In genomic region chr2:71071681-71072398, GRCh38 we compare ENCODE assay signal across 8 cellular contexts. TPM values are rescaled to one million over a fixed set of nuclear protein-coding genes. Genes with fewer than 3 reads are reported as not detected.
DNase-seq lines count a peak whose midpoint lies in the region; ATAC-seq and TF ChIP-seq lines count a peak whose summit lies in the region.

No MANE protein-coding gene starts in this region.

- H3K9me3 ChIP-seq in CD8-positive, alpha-beta T cell (ENCODE audit: low read length) = no peaks in the 10 kb centered on the region
- no peaks in the 10 kb centered on the region for H3K9me3 ChIP-seq in Karpas-422 (ENCODE audit: low read length)

- peaks cover 70% of the 10 kb centered on the region for H3K4me1 Mint-ChIP-seq in CD8-positive, alpha-beta T cell (ENCODE audit: low read depth)
- H3K4me1 Mint-ChIP-seq in activated CD8-positive, alpha-beta memory T cell treated with anti-CD3 and anti-CD28 coated beads, Interleukin-2, amount 10 ng/mL, durations not matched to agents 7 days and 5 days = peaks cover 47% of the 10 kb centered on the region

- peak overlapping the region; percentile 69 for H2AFZ ChIP-seq in Karpas-422 (ENCODE audit: low read length)

- peaks cover 48% of the 10 kb centered on the region for H3K4me1 ChIP-seq in CD8-positive, alpha-beta T cell (ENCODE audit: insufficient read depth, low read length)
- H3K4me1 ChIP-seq in Karpas-422 (ENCODE audit: low read length) = peaks cover 56% of the 10 kb centered on the region

- intact Hi-C loops in CD8-positive, alpha-beta T cell (cut with DNase I, micrococcal nuclease) = loop anchor here in 1 of 2 experiments (1.0 kb wide), 1 partner anchor 58 kb away; the partner anchor contains the start of genes MCEE and MPHOSPH10
- intact Hi-C loops in Right ventricle myocardium inferior (cut with DNase I) = no loop called here

- no peaks in the 10 kb centered on the region for H3K27me3 Mint-ChIP-seq in CD8-positive, alpha-beta T cell (ENCODE audit: low read depth)
- H3K27me3 Mint-ChIP-seq in activated CD8-positive, alpha-beta memory T cell treated with anti-CD3 and anti-CD28 coated beads, Interleukin-2, amount 10 ng/mL, durations not matched to agents 7 days and 5 days = no peaks in the 10 kb centered on the region

- peak; percentile 15 for ATAC-seq in CD8-positive, alpha-beta T cell
- ATAC-seq in GM21390 (IDR thresholded peaks at IDR 0.05; ENCODE audit: unreplicated experiment) = peak; percentile 45
- ATAC-seq in activated CD8-positive, alpha-beta memory T cell treated with anti-CD3 and anti-CD28 coated beads, Interleukin-2, amount 10 ng/mL, durations not matched to agents 7 days and 5 days = no peak
- ATAC-seq in Right ventricle myocardium inferior = no peak

- TF ChIP-seq CTCF in CD8-positive, alpha-beta T cell (IDR thresholded peaks at IDR 0.05) = no peak

- H3K36me3 Mint-ChIP-seq in CD8-positive, alpha-beta T cell = peaks cover 59% of the 10 kb centered on the region
- H3K36me3 Mint-ChIP-seq in activated CD8-positive, alpha-beta memory T cell treated with anti-CD3 and anti-CD28 coated beads, Interleukin-2, amount 10 ng/mL, durations not matched to agents 7 days and 5 days = peaks cover 15% of the 10 kb centered on the region

- DNase-seq in CD8-positive, alpha-beta T cell = peak in 6 of 7 experiments; percentile 25 to 64 (median 50)
- DNase-seq in Karpas-422 = peak; percentile 99
- peak; percentile 50 for DNase-seq in activated CD8-positive, alpha-beta memory T cell treated with anti-CD3 and anti-CD28 coated beads, Interleukin-2, amount 10 ng/mL, durations not matched to agents 7 days and 5 days
- DNase-seq in globus pallidus (ENCODE audit: low spot score) = peak; percentile 51
- DNase-seq in stimulated activated CD8-positive, alpha-beta memory T cell treated with anti-CD3 and anti-CD28 coated beads, Interleukin-2, amount 100 ng/mL, for 48 hours (ENCODE audit: low read depth in 2 of 2) = peak; percentile 30 to 32
- DNase-seq in NCI-H1417 (lab: John Stamatoyannopoulos, UW) = no peak
- DNase-seq in Right ventricle myocardium inferior (ENCODE audit: missing footprints) = no peak

- H3K79me2 ChIP-seq in Karpas-422 (ENCODE audit: low read length) = peaks cover 36% of the 10 kb centered on the region

- peak overlapping the region; percentile 45 for H3K27ac ChIP-seq in CD8-positive, alpha-beta T cell (ENCODE audit: low read depth, low read length)
- peak overlapping the region; percentile 85 for H3K27ac ChIP-seq in Karpas-422 (ENCODE audit: low read length)

- H3K36me3 ChIP-seq in CD8-positive, alpha-beta T cell (ENCODE audit: insufficient read depth, low read length) = peaks cover 20% of the 10 kb centered on the region
- H3K36me3 ChIP-seq in Karpas-422 (ENCODE audit: insufficient read depth, low read length) = 0 out of 2 replicates have a peak, but pooled peaks cover 4% of the 10 kb centered on the region

- H3K4me3 ChIP-seq in CD8-positive, alpha-beta T cell (ENCODE audit: low read depth, low read length) = peak overlapping the region; percentile 3
- peak overlapping the region; percentile 52 for H3K4me3 ChIP-seq in Karpas-422 (ENCODE audit: low read length)

- H3K9me3 Mint-ChIP-seq in CD8-positive, alpha-beta T cell = no peaks in the 10 kb centered on the region
- H3K9me3 Mint-ChIP-seq in activated CD8-positive, alpha-beta memory T cell treated with anti-CD3 and anti-CD28 coated beads, Interleukin-2, amount 10 ng/mL, durations not matched to agents 7 days and 5 days (ENCODE audit: low read depth) = no peaks in the 10 kb centered on the region

- CTCF ChIA-PET in CD8-positive, alpha-beta T cell (lab: Charles Lee) = interaction anchor here (0.7 to 2.8 kb wide), 5 partner anchors 9 to 228 kb away, joined by 3 to 12 read pairs (median 6); partner anchors contain the start of genes MCEE and MPHOSPH10
- CTCF ChIA-PET in activated CD8-positive, alpha-beta memory T cell treated with anti-CD3 and anti-CD28 coated beads, Interleukin-2, amount 10 ng/mL, durations not matched to agents 7 days and 5 days (lab: Charles Lee) = interaction anchor here (0.7 to 2.7 kb wide), 7 partner anchors 9 to 260 kb away, joined by 3 to 8 read pairs (median 4); partner anchors contain the start of genes MPHOSPH10 and ZNF638

- H3K9me2 ChIP-seq in Karpas-422 (replicated peaks; ENCODE audit: insufficient read depth, low read length) = no peaks in the 10 kb centered on the region

- H3K27me3 ChIP-seq in CD8-positive, alpha-beta T cell (ENCODE audit: insufficient read depth, low read length) = no peaks in the 10 kb centered on the region
- H3K27me3 ChIP-seq in Karpas-422 (ENCODE audit: low read length) = no peaks in the 10 kb centered on the region

- peak overlapping the region; percentile 65 for H3K9ac ChIP-seq in Karpas-422 (ENCODE audit: low read length)

- H4K20me1 ChIP-seq in Karpas-422 (ENCODE audit: insufficient read depth, low read depth, low read length) = peaks cover 4% of the 10 kb centered on the region; the same call in 1 of the 2 replicates

- H3K4me2 ChIP-seq in Karpas-422 (ENCODE audit: low read depth, low read length, poor library complexity, severe bottlenecking) = peak overlapping the region; percentile 72

- H3K27ac Mint-ChIP-seq in CD8-positive, alpha-beta T cell = peak overlapping the region; percentile 99
- peak overlapping the region; percentile 48 for H3K27ac Mint-ChIP-seq in activated CD8-positive, alpha-beta memory T cell treated with anti-CD3 and anti-CD28 coated beads, Interleukin-2, amount 10 ng/mL, durations not matched to agents 7 days and 5 days

- peak overlapping the region; percentile 64 for H3K4me3 Mint-ChIP-seq in CD8-positive, alpha-beta T cell
- H3K4me3 Mint-ChIP-seq in activated CD8-positive, alpha-beta memory T cell treated with anti-CD3 and anti-CD28 coated beads, Interleukin-2, amount 10 ng/mL, durations not matched to agents 7 days and 5 days = peak overlapping the region; percentile 31

- POLR2A ChIA-PET in CD8-positive, alpha-beta T cell (lab: Charles Lee) = interaction anchor here (1.0 to 5.3 kb wide), 3 partner anchors 59 to 155 kb away, joined by 3 to 59 read pairs (median 4); partner anchors contain the start of genes MCEE, MPHOSPH10 and PAIP2B

RNA-seq across cellular contexts. Expression of gene NAGK, which starts 3.4 kb away (rescaled TPM):
- 10 to 100 TPM; 58.9 to 67.7 TPM for total RNA-seq in CD8-positive, alpha-beta T cell
- 38.2 and 57.3 TPM in 2 replicates for total RNA-seq in Karpas-422 (2014; rRNA removed; shearing (Covaris generic); ENCODE audit: low replicate concordance)
- total RNA-seq in activated CD8-positive, alpha-beta memory T cell treated with anti-CD3 and anti-CD28 coated beads, Interleukin-2, amount 10 ng/mL, durations not matched to agents 7 days and 5 days = 10 to 100 TPM; 54.6 to 78.4 TPM
- total RNA-seq in Right ventricle myocardium inferior = 56.0 TPM

RNA-seq across cellular contexts. Expression of gene MCEE, which starts 58.2 kb away (rescaled TPM):
- total RNA-seq in CD8-positive, alpha-beta T cell = 1 to 10 TPM; 7.1 to 7.3 TPM
- 22.3 and 27.9 TPM in 2 replicates for total RNA-seq in Karpas-422 (2014; rRNA removed; shearing (Covaris generic); ENCODE audit: low replicate concordance)
- total RNA-seq in activated CD8-positive, alpha-beta memory T cell treated with anti-CD3 and anti-CD28 coated beads, Interleukin-2, amount 10 ng/mL, durations not matched to agents 7 days and 5 days = 10 to 100 TPM; 12.6 to 16.3 TPM
- total RNA-seq in Right ventricle myocardium inferior = 42.2 TPM

RNA-seq across cellular contexts. Expression of gene MPHOSPH10, which starts 58.6 kb away (rescaled TPM):
- total RNA-seq in CD8-positive, alpha-beta T cell = 10 to 100 TPM; 51.4 to 57.9 TPM
- 24.4 and 26.8 TPM in 2 replicates for total RNA-seq in Karpas-422 (2014; rRNA removed; shearing (Covaris generic); ENCODE audit: low replicate concordance)
- 10 to 100 TPM; 24.2 to 40.8 TPM for total RNA-seq in activated CD8-positive, alpha-beta memory T cell treated with anti-CD3 and anti-CD28 coated beads, Interleukin-2, amount 10 ng/mL, durations not matched to agents 7 days and 5 days
- 21.0 TPM for total RNA-seq in Right ventricle myocardium inferior

Comparison
In these comparisons a context has a peak if more than half of its experiments do, and no peak if none do; other contexts are left out.
1. ATAC-seq: peak in CD8-positive, alpha-beta T cell (single experiment) and GM21390 (single experiment); none in activated CD8-positive, alpha-beta memory T cell treated with anti-CD3 and anti-CD28 coated beads, Interleukin-2, amount 10 ng/mL, durations not matched to agents 7 days and 5 days (single experiment) and Right ventricle myocardium inferior (single experiment).
2. DNase-seq: peak in CD8-positive, alpha-beta T cell (6 of 7), Karpas-422 (single experiment), activated CD8-positive, alpha-beta memory T cell treated with anti-CD3 and anti-CD28 coated beads, Interleukin-2, amount 10 ng/mL, durations not matched to agents 7 days and 5 days (single experiment), globus pallidus (single experiment) and stimulated activated CD8-positive, alpha-beta memory T cell treated with anti-CD3 and anti-CD28 coated beads, Interleukin-2, amount 100 ng/mL, for 48 hours (2 of 2); none in NCI-H1417 (0 of 3) and Right ventricle myocardium inferior (single experiment).